Comparison of ENCODE assay signal across 9 cellular contexts in the genomic region with DNA sequence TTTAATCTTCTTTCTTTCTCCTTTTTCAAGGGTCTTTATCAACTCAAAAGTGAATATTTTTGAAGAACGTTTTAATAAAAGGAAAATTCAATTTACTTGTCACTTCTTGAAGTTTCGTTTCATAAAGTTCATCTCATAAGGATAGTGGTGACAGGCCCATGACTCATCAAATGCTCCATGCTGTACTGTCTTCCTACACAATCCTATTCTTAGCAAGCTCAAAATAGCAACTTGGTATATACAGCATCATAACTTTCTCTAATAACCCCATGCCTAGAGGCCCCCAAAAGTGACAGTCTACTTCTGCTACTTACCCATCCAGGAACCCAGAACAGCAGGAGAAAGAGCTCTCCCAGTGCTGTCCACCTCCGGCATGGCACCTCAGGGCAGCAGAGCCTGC. TPM values are rescaled to one million over a fixed set of nuclear protein-coding genes. Genes with fewer than 3 reads are reported as not detected.
DNase-seq lines count a peak whose midpoint lies in the region; ATAC-seq and TF ChIP-seq lines count a peak whose summit lies in the region.
"Had no signal": no experiment of that assay in that cellular context is flagged by ENCODE, and none has a peak within 500 bp of the region (broad histone marks: within the 10 kb centered on the region; RNA-seq: fewer than 3 reads in every experiment).

No MANE protein-coding gene starts in this region.

- H3K36me3 ChIP-seq in sigmoid colon (no peaks in the 10 kb centered on the region), upper lobe of left lung (no peaks in the 10 kb centered on the region)
- H3K36me3 ChIP-seq: vagina had no signal

- H3K27ac ChIP-seq in sigmoid colon (no peak overlapping the region), upper lobe of left lung (no peak overlapping the region)
- H3K27ac ChIP-seq: vagina had no signal

- H3K4me1 ChIP-seq in sigmoid colon (no peaks in the 10 kb centered on the region), upper lobe of left lung (no peaks in the 10 kb centered on the region)
- H3K4me1 ChIP-seq: vagina had no signal

- H3K27me3 ChIP-seq in sigmoid colon (no peaks in the 10 kb centered on the region), upper lobe of left lung (no peaks in the 10 kb centered on the region)
- H3K27me3 ChIP-seq: vagina had no signal

- H3K36me3 Mint-ChIP-seq in activated naive CD8-positive, alpha-beta T cell treated with anti-CD3 and anti-CD28 coated beads for 36 hours: peaks cover 4% of the 10 kb centered on the region

- no peak for TF ChIP-seq EP300 in sigmoid colon (IDR thresholded peaks at IDR 0.05)
- no peak for TF ChIP-seq EP300 in upper lobe of left lung (IDR thresholded peaks at IDR 0.05)

- H3K27ac Mint-ChIP-seq in activated naive CD8-positive, alpha-beta T cell treated with anti-CD3 and anti-CD28 coated beads for 36 hours: peak overlapping the region; percentile 98

- H3K4me3 ChIP-seq in sigmoid colon (no peak overlapping the region), upper lobe of left lung (no peak overlapping the region)
- H3K4me3 ChIP-seq: vagina had no signal

- H3K9me3 ChIP-seq in sigmoid colon (no peaks in the 10 kb centered on the region), upper lobe of left lung (no peaks in the 10 kb centered on the region)
- H3K9me3 ChIP-seq: vagina had no signal

- intact Hi-C loops in sigmoid colon (cut with DNase I): no loop called here

- ATAC-seq in GM18868 (IDR thresholded peaks at IDR 0.05; ENCODE audit: unreplicated experiment) (peak; percentile 82), HG03439 (IDR thresholded peaks at IDR 0.05; ENCODE audit: unreplicated experiment) (peak; percentile 62), upper lobe of left lung (ENCODE audit: low FRiP score in 2 of 2) (no peak)

- H3K4me3 Mint-ChIP-seq in activated naive CD8-positive, alpha-beta T cell treated with anti-CD3 and anti-CD28 coated beads for 36 hours: peak overlapping the region; percentile 72

- TF ChIP-seq CTCF in sigmoid colon (IDR thresholded peaks at IDR 0.05): no peak
- TF ChIP-seq CTCF in upper lobe of left lung (IDR thresholded peaks at IDR 0.05): no peak

- TF ChIP-seq POLR2A in sigmoid colon (IDR thresholded peaks at IDR 0.05) (no peak), upper lobe of left lung (IDR thresholded peaks at IDR 0.05) (no peak)

- DNase-seq in activated naive CD8-positive, alpha-beta T cell treated with anti-CD3 and anti-CD28 coated beads for 36 hours: peak; percentile 43
- DNase-seq in stimulated activated CD4-positive, alpha-beta T cell treated with anti-CD3 and anti-CD28 coated beads, Interleukin-1b, Interleukin-23, amount 100 ng/mL, for 48 hours: peak; percentile 58
- no peak for DNase-seq in sigmoid colon
- DNase-seq in kidney glomerular epithelial cell (lab: John Stamatoyannopoulos, UW): no peak
- no peak for DNase-seq in upper lobe of left lung
- DNase-seq: T1000 had no signal

- WGBS in sigmoid colon, 2 donors: 66 to 71% methylated on average over 3 of the region's 3 CpGs
- 59 to 65% methylated on average over 3 of the region's 3 CpGs for WGBS in upper lobe of left lung, 2 donors

- peaks cover 6% of the 10 kb centered on the region for H3K27me3 Mint-ChIP-seq in activated naive CD8-positive, alpha-beta T cell treated with anti-CD3 and anti-CD28 coated beads for 36 hours

- no peaks in the 10 kb centered on the region for H3K9me3 Mint-ChIP-seq in activated naive CD8-positive, alpha-beta T cell treated with anti-CD3 and anti-CD28 coated beads for 36 hours

- H3K4me1 Mint-ChIP-seq in activated naive CD8-positive, alpha-beta T cell treated with anti-CD3 and anti-CD28 coated beads for 36 hours: peaks cover 46% of the 10 kb centered on the region

RNA-seq across cellular contexts. Expression of a gene that starts 7.7 kb away (rescaled TPM):
- 1 to 10 TPM; 3.0 to 3.8 TPM for total RNA-seq in activated naive CD8-positive, alpha-beta T cell treated with anti-CD3 and anti-CD28 coated beads for 36 hours
- total RNA-seq in sigmoid colon (1 to 10 TPM in 1 of 4 donors, under 1 TPM in 1, not detected in 2; 0.36 to 2.2 TPM), upper lobe of left lung (10 to 100 TPM in 1 of 6 donors, 1 to 10 TPM in 4, under 1 TPM in 1; 0.83 to 11.9 (median 2.6) TPM)
- polyA plus RNA-seq in sigmoid colon: under 1 TPM in 1 of 3 donors, not detected in 2; 0.87 TPM
- total RNA-seq: vagina had no signal

RNA-seq across cellular contexts. Expression of a gene that starts 8.4 kb away (rescaled TPM):
- total RNA-seq in activated naive CD8-positive, alpha-beta T cell treated with anti-CD3 and anti-CD28 coated beads for 36 hours: 10 to 100 TPM; 78.1 to 79.0 TPM
- total RNA-seq in sigmoid colon: 10 to 100 TPM; 42.4 to 65.3 (median 52.1) TPM
- 10 to 100 TPM in 2 of 3 donors, 1 to 10 TPM in 1; 9.0 to 27.6 (median 18.0) TPM for polyA plus RNA-seq in sigmoid colon
- total RNA-seq in upper lobe of left lung: 10 to 100 TPM; 13.0 to 48.2 (median 23.3) TPM

Comparison
In these comparisons a context has a peak if more than half of its experiments do, and no peak if none do; other contexts are left out.
1. ATAC-seq: peak in GM18868 (single experiment) and HG03439 (single experiment); none in upper lobe of left lung (0 of 2).
2. DNase-seq: peak in activated naive CD8-positive, alpha-beta T cell treated with anti-CD3 and anti-CD28 coated beads for 36 hours (single experiment) and stimulated activated CD4-positive, alpha-beta T cell treated with anti-CD3 and anti-CD28 coated beads, Interleukin-1b, Interleukin-23, amount 100 ng/mL, for 48 hours (single experiment); none in sigmoid colon (single experiment), kidney glomerular epithelial cell (single experiment) and upper lobe of left lung (0 of 2).